Comparison of ENCODE assay signal across 1 cellular context in genomic region chr4:146062325-146062715, GRCh38.
TF ChIP-seq lines count a peak whose summit lies in the region.

No MANE protein-coding gene starts in this region.

TF ChIP-seq in GM23338, 12 proteins besides CTCF, POLR2A, EP300 and RAD21 (continued from another document):
- no peak for TF ChIP-seq ZNF462 (CRISPR knock-in tag; IDR thresholded peaks at IDR 0.05)
- TF ChIP-seq NANOG (IDR thresholded peaks at IDR 0.05; ENCODE audit: borderline replicate concordance) = no peak
- no peak for TF ChIP-seq ETS1 (IDR thresholded peaks at IDR 0.05)
